Comparison of ENCODE assay signal across 13 cellular contexts in genomic region chr16:78483124-78483992, GRCh38.
"Had no signal": no experiment of that assay in that cellular context is flagged by ENCODE, and none has a peak within 500 bp of the region (broad histone marks: within the 10 kb centered on the region; RNA-seq: fewer than 3 reads in every experiment).

No MANE protein-coding gene starts in this region.

- ATAC-seq: activated CD8-positive, alpha-beta memory T cell treated with anti-CD3 and anti-CD28 coated beads, Interleukin-2, amount 10 ng/mL, durations not matched to agents 7 days and 5 days; heart right ventricle; lower lobe of right lung; natural killer cell treated with Interleukin-12 subunit alpha and Interleukin-12 subunit beta and Interleukin-15 and Interleukin-18, amount 100 ng/mL, for 72 hours; stimulated activated naive B cell treated with anti-CD40 and anti-IgM and Interleukin-4, amounts not matched to agents 10 μg/mL and 1 μg/mL and 100 μg/mL, for 72 hours; upper lobe of right lung had no signal

- H3K4me1 ChIP-seq: esophagus muscularis mucosa, heart right ventricle, lower lobe of right lung, upper lobe of right lung had no signal

- H3K27ac ChIP-seq: esophagus muscularis mucosa, heart right ventricle, lower lobe of right lung, upper lobe of right lung, WERI-Rb-1 had no signal

- H3K4me3 Mint-ChIP-seq: activated CD4-positive, alpha-beta memory T cell treated with anti-CD3 and anti-CD28 coated beads, Interleukin-2, amount 10 ng/mL, durations not matched to agents 7 days and 5 days; activated CD8-positive, alpha-beta memory T cell treated with anti-CD3 and anti-CD28 coated beads, Interleukin-2, amount 10 ng/mL, durations not matched to agents 7 days and 5 days; activated naive CD8-positive, alpha-beta T cell treated with anti-CD3 and anti-CD28 coated beads for 36 hours; natural killer cell treated with Interleukin-12 subunit alpha and Interleukin-12 subunit beta and Interleukin-15 and Interleukin-18, amount 100 ng/mL, for 72 hours; stimulated activated naive B cell treated with anti-CD40 and anti-IgM and Interleukin-4, amounts not matched to agents 10 μg/mL and 1 μg/mL and 100 μg/mL, for 72 hours had no signal

- H3K36me3 ChIP-seq: esophagus muscularis mucosa, heart right ventricle, lower lobe of right lung, upper lobe of right lung, WERI-Rb-1 had no signal

- H3K4me3 ChIP-seq: esophagus muscularis mucosa, heart right ventricle, lower lobe of right lung, upper lobe of right lung had no signal

- H3K9me3 ChIP-seq: esophagus muscularis mucosa, heart right ventricle, lower lobe of right lung, upper lobe of right lung had no signal

- H3K9me3 Mint-ChIP-seq: activated CD4-positive, alpha-beta memory T cell treated with anti-CD3 and anti-CD28 coated beads, Interleukin-2, amount 10 ng/mL, durations not matched to agents 7 days and 5 days; activated naive CD8-positive, alpha-beta T cell treated with anti-CD3 and anti-CD28 coated beads for 36 hours; natural killer cell treated with Interleukin-12 subunit alpha and Interleukin-12 subunit beta and Interleukin-15 and Interleukin-18, amount 100 ng/mL, for 72 hours; stimulated activated naive B cell treated with anti-CD40 and anti-IgM and Interleukin-4, amounts not matched to agents 10 μg/mL and 1 μg/mL and 100 μg/mL, for 72 hours had no signal

- H3K27me3 Mint-ChIP-seq: activated CD4-positive, alpha-beta memory T cell treated with anti-CD3 and anti-CD28 coated beads, Interleukin-2, amount 10 ng/mL, durations not matched to agents 7 days and 5 days; activated CD8-positive, alpha-beta memory T cell treated with anti-CD3 and anti-CD28 coated beads, Interleukin-2, amount 10 ng/mL, durations not matched to agents 7 days and 5 days; activated naive CD8-positive, alpha-beta T cell treated with anti-CD3 and anti-CD28 coated beads for 36 hours; natural killer cell treated with Interleukin-12 subunit alpha and Interleukin-12 subunit beta and Interleukin-15 and Interleukin-18, amount 100 ng/mL, for 72 hours; stimulated activated naive B cell treated with anti-CD40 and anti-IgM and Interleukin-4, amounts not matched to agents 10 μg/mL and 1 μg/mL and 100 μg/mL, for 72 hours had no signal

- DNase-seq: activated CD4-positive, alpha-beta memory T cell treated with anti-CD3 and anti-CD28 coated beads, Interleukin-2, amount 10 ng/mL, durations not matched to agents 7 days and 5 days; activated CD8-positive, alpha-beta memory T cell treated with anti-CD3 and anti-CD28 coated beads, Interleukin-2, amount 10 ng/mL, durations not matched to agents 7 days and 5 days; activated naive CD8-positive, alpha-beta T cell treated with anti-CD3 and anti-CD28 coated beads for 36 hours; amniotic stem cell; effector CD4-positive, alpha-beta T cell; heart right ventricle; lower lobe of right lung; stimulated activated naive B cell treated with anti-CD40 and anti-IgM and Interleukin-4, amounts not matched to agents 10 μg/mL and 1 μg/mL and 100 μg/mL, for 72 hours; T-helper 2 cell; upper lobe of right lung; WERI-Rb-1 had no signal

- H3K4me1 Mint-ChIP-seq: activated CD4-positive, alpha-beta memory T cell treated with anti-CD3 and anti-CD28 coated beads, Interleukin-2, amount 10 ng/mL, durations not matched to agents 7 days and 5 days had no signal

- H3K36me3 Mint-ChIP-seq: activated CD8-positive, alpha-beta memory T cell treated with anti-CD3 and anti-CD28 coated beads, Interleukin-2, amount 10 ng/mL, durations not matched to agents 7 days and 5 days; activated naive CD8-positive, alpha-beta T cell treated with anti-CD3 and anti-CD28 coated beads for 36 hours; natural killer cell treated with Interleukin-12 subunit alpha and Interleukin-12 subunit beta and Interleukin-15 and Interleukin-18, amount 100 ng/mL, for 72 hours; stimulated activated naive B cell treated with anti-CD40 and anti-IgM and Interleukin-4, amounts not matched to agents 10 μg/mL and 1 μg/mL and 100 μg/mL, for 72 hours had no signal

- H3K27ac Mint-ChIP-seq: activated CD4-positive, alpha-beta memory T cell treated with anti-CD3 and anti-CD28 coated beads, Interleukin-2, amount 10 ng/mL, durations not matched to agents 7 days and 5 days; activated CD8-positive, alpha-beta memory T cell treated with anti-CD3 and anti-CD28 coated beads, Interleukin-2, amount 10 ng/mL, durations not matched to agents 7 days and 5 days; activated naive CD8-positive, alpha-beta T cell treated with anti-CD3 and anti-CD28 coated beads for 36 hours; natural killer cell treated with Interleukin-12 subunit alpha and Interleukin-12 subunit beta and Interleukin-15 and Interleukin-18, amount 100 ng/mL, for 72 hours; stimulated activated naive B cell treated with anti-CD40 and anti-IgM and Interleukin-4, amounts not matched to agents 10 μg/mL and 1 μg/mL and 100 μg/mL, for 72 hours had no signal

- H3K27me3 ChIP-seq: esophagus muscularis mucosa, heart right ventricle, upper lobe of right lung had no signal
